ENCODE assay signal across 28 cellular contexts in genomic region chr10:93064874-93065660, GRCh38. TPM values are rescaled to one million over a fixed set of nuclear protein-coding genes. Genes with fewer than 3 reads are reported as not detected.
DNase-seq lines count a peak whose midpoint lies in the region; ATAC-seq, FAIRE-seq and TF ChIP-seq lines count a peak whose summit lies in the region.
"Had no signal": no experiment of that assay in that cellular context is flagged by ENCODE, and none has a peak within 500 bp of the region (broad histone marks: within the 10 kb centered on the region; RNA-seq: fewer than 3 reads in every experiment).

No MANE protein-coding gene starts in this region.

- no peak overlapping the region for H3K14ac ChIP-seq in mesenchymal stem cell (ENCODE audit: low read length in 2 of 2)

- in situ Hi-C loops in HepG2 (cut with HindIII; ENCODE audit: extremely low pct_ligation_motif_present, low pct_unique_long_range_greater_than_20kb), result no loop called here

- TF ChIP-seq CTCF in HepG2 (CRISPR knock-in tag; IDR thresholded peaks at IDR 0.05) (no peak), right lobe of liver (IDR thresholded peaks at IDR 0.05) (no peak), coronary artery (IDR thresholded peaks at IDR 0.05) (no peak), type B pancreatic cell (conservative IDR thresholded peaks at IDR 0.05) (no peak), BE2C (IDR thresholded peaks at IDR 0.05; ENCODE audit: low read depth, low read length) (no peak)

- H3K79me2 ChIP-seq in HepG2 (ENCODE audit: insufficient read depth, low read length), result no peaks in the 10 kb centered on the region

- H2BK5ac ChIP-seq in mesenchymal stem cell (ENCODE audit: low read depth, low read length, poor library complexity, severe bottlenecking), result no peak overlapping the region

- H3K18ac ChIP-seq in mesenchymal stem cell (ENCODE audit: low read depth in 1 of 2, low read length in 2 of 2), result no peak overlapping the region

- POLR2A ChIA-PET in HepG2 (lab: Yijun Ruan, JAX), result no interaction called here

- WGBS in HepG2 (ENCODE audit: low lambda C conversion rate), result 95% methylated on average over 5 of the region's 12 CpGs
- 80% methylated on average over 5 of the region's 12 CpGs for WGBS in right lobe of liver (ENCODE audit: insufficient coverage, low coverage, low lambda C conversion rate, missing lambda C conversion rate)
- WGBS in mesenchymal stem cell, result 52% methylated on average over 10 of the region's 12 CpGs

- H3K4me1 Mint-ChIP-seq in type B pancreatic cell (ENCODE audit: unreplicated experiment), result peaks cover 15% of the 10 kb centered on the region

- DNase-seq in HepG2 (ENCODE audit: low spot score) (no peak), right lobe of liver (no peak), coronary artery (ENCODE audit: low spot score) (no peak), mesenchymal stem cell (no peak), type B pancreatic cell (ENCODE audit: extremely low spot score, unreplicated experiment) (no peak), sciatic nerve (ENCODE audit: low spot score) (no peak), BE2C (no peak), dedifferentiated amniotic fluid mesenchymal stem cell (ENCODE audit: extremely low spot score) (no peak)
- DNase-seq: activated CD4-positive, alpha-beta T cell treated with anti-CD3 and anti-CD28 coated beads for 4 hours; activated CD8-positive, alpha-beta memory T cell treated with anti-CD3 and anti-CD28 coated beads for 24 hours; activated gamma-delta T cell treated with Interleukin-2 at 50 U/mL for 16 hours; activated T-cell treated with anti-CD3 and anti-CD28 coated beads, Interleukin-2, amount 50 U/mL, for 1 hour; DMS79; Kasumi-1; MV-4-11; NCI-H1694 treated with DMSO at 0.1 percent for 48 hours; NCI-H2171 treated with DMSO at 0.1 percent for 48 hours; T-helper 2 cell had no signal

- H3K79me1 ChIP-seq in mesenchymal stem cell (replicated peaks; ENCODE audit: low read length, poor library complexity, severe bottlenecking), result no peaks in the 10 kb centered on the region

- no peak overlapping the region for H3K9ac ChIP-seq in HepG2 (ENCODE audit: insufficient read depth, low read depth, low read length)
- no peak overlapping the region for H3K9ac ChIP-seq in mesenchymal stem cell (ENCODE audit: low read length)

- H3K27me3 Mint-ChIP-seq in type B pancreatic cell, result peaks cover 81% of the 10 kb centered on the region

- TF ChIP-seq POLR2A in HepG2 (IDR thresholded peaks at IDR 0.05; ENCODE audit: insufficient read depth in 1 of 2, low read depth in 2 of 2, low read length in 2 of 2), result no peak
- no peak for TF ChIP-seq POLR2A in right lobe of liver (IDR thresholded peaks at IDR 0.05)

- H3K23ac ChIP-seq in mesenchymal stem cell (ENCODE audit: low read length in 2 of 2), result no peak overlapping the region

- no peaks in the 10 kb centered on the region for H4K20me1 ChIP-seq in HepG2 (ENCODE audit: insufficient read depth, low read length)

- no peaks in the 10 kb centered on the region for H3K4me1 ChIP-seq in HepG2 (ENCODE audit: insufficient read depth, low read length)
- H3K4me1 ChIP-seq in right lobe of liver, result peaks cover 0 to 37% (median 0%) of the 10 kb centered on the region in 4 donors
- H3K4me1 ChIP-seq in mesenchymal stem cell (ENCODE audit: control insufficient read depth, insufficient read depth, low read depth, low read length), result peaks cover 43% of the 10 kb centered on the region
- no peaks in the 10 kb centered on the region for H3K4me1 ChIP-seq in BE2C

- ATAC-seq in HepG2 (no peak), right lobe of liver (no peak), sciatic nerve (no peak)
- ATAC-seq: left lobe of liver had no signal

- peak overlapping the region in 1 of 3 experiments; percentile 52; a peak in 2 of 6 replicates for H3K4me3 ChIP-seq in HepG2 (replicated peaks in 1 of 3; ENCODE audit: insufficient read depth in 1 of 3, low read depth in 2 of 3, low read length in 3 of 3)
- no peak overlapping the region for H3K4me3 ChIP-seq in right lobe of liver
- H3K4me3 ChIP-seq in coronary artery, result peak overlapping the region; percentile 59
- H3K4me3 ChIP-seq in mesenchymal stem cell (ENCODE audit: insufficient read depth in 1 of 2, low read depth in 1 of 2, low read length in 2 of 2), result no peak overlapping the region
- no peak overlapping the region for H3K4me3 ChIP-seq in BE2C (ENCODE audit: low read depth, low read length)
- H3K4me3 ChIP-seq: HAP-1 had no signal

- no peak overlapping the region for H4K91ac ChIP-seq in mesenchymal stem cell (ENCODE audit: low read length)

- H3K9me3 ChIP-seq in HepG2 (ENCODE audit: low read length) (no peaks in the 10 kb centered on the region), right lobe of liver (no peaks in the 10 kb centered on the region), mesenchymal stem cell (ENCODE audit: control insufficient read depth, low read length) (no peaks in the 10 kb centered on the region), BE2C (no peaks in the 10 kb centered on the region)
- H3K9me3 ChIP-seq: HAP-1 had no signal

- H3K4me3 Mint-ChIP-seq in type B pancreatic cell, result peak overlapping the region; percentile 70

- peak overlapping the region; percentile 60 for H3K4me2 ChIP-seq in HepG2 (ENCODE audit: low read depth, low read length)
- no peak overlapping the region for H3K4me2 ChIP-seq in mesenchymal stem cell (ENCODE audit: low read length, poor library complexity, severe bottlenecking)

- H2BK15ac ChIP-seq in mesenchymal stem cell (ENCODE audit: low read depth, poor library complexity, severe bottlenecking), result no peak overlapping the region

- H3K36me3 ChIP-seq in HepG2 (replicated peaks in 1 of 2; ENCODE audit: control insufficient read depth in 1 of 2, insufficient read depth in 2 of 2, low read length in 2 of 2), result no peaks in the 10 kb centered on the region
- H3K36me3 ChIP-seq in right lobe of liver, result no peaks in the 10 kb centered on the region
- H3K36me3 ChIP-seq in mesenchymal stem cell (ENCODE audit: control insufficient read depth in 1 of 2, insufficient read depth in 2 of 2, low read depth in 1 of 2, low read length in 2 of 2), result peaks cover 0 to 3% of the 10 kb centered on the region in 2 experiments
- no peaks in the 10 kb centered on the region for H3K36me3 ChIP-seq in BE2C
- H3K36me3 ChIP-seq: HAP-1 had no signal

- no peak overlapping the region for H3K4ac ChIP-seq in mesenchymal stem cell (ENCODE audit: low read depth in 1 of 2, low read length in 2 of 2)

- TF ChIP-seq EP300 in HepG2 (IDR thresholded peaks at IDR 0.05; ENCODE audit: low read depth in 2 of 2, low read length in 2 of 2) (no peak), HepG2 (CRISPR knock-in tag; IDR thresholded peaks at IDR 0.05; ENCODE audit: borderline replicate concordance) (no peak)

- H3K27ac ChIP-seq in HepG2 (ENCODE audit: extremely low read length, insufficient read depth, low read length) (no peak overlapping the region), right lobe of liver (no peak overlapping the region), coronary artery (no peak overlapping the region), mesenchymal stem cell (ENCODE audit: low read length, poor library complexity, severe bottlenecking) (no peak overlapping the region)
- H3K27ac ChIP-seq: SJSA1 had no signal

- peaks cover 6% of the 10 kb centered on the region for H3K36me3 Mint-ChIP-seq in type B pancreatic cell

- H2BK120ac ChIP-seq in mesenchymal stem cell (ENCODE audit: low read depth, low read length), result no peak overlapping the region

- no peak for TF ChIP-seq RAD21 in HepG2 (CRISPR knock-in tag; IDR thresholded peaks at IDR 0.05)

- intact Hi-C loops in HepG2 (cut with micrococcal nuclease; ENCODE audit: unreplicated experiment), result no loop called here
- intact Hi-C loops in right lobe of liver (cut with DNase I), result no loop called here
- intact Hi-C loops in sciatic nerve (cut with DNase I), result no loop called here

- H3K27ac Mint-ChIP-seq in type B pancreatic cell, result no peak overlapping the region

- H2BK12ac ChIP-seq in mesenchymal stem cell (ENCODE audit: low read length in 2 of 2), result no peak overlapping the region

- H2AK5ac ChIP-seq in mesenchymal stem cell (ENCODE audit: low read length, severe bottlenecking), result no peak overlapping the region

- H3K27me3 ChIP-seq in HepG2 (ENCODE audit: control insufficient read depth in 1 of 2, insufficient read depth in 2 of 2, low read length in 2 of 2) (peaks cover 0 to 11% of the 10 kb centered on the region in 2 experiments; a peak in 2 of 5 replicates), right lobe of liver (peaks cover 0 to 15% of the 10 kb centered on the region in 2 donors), mesenchymal stem cell (ENCODE audit: control insufficient read depth in 1 of 2, insufficient read depth in 1 of 2, low read length in 2 of 2) (peaks cover 97 to 100% of the 10 kb centered on the region in 2 experiments), BE2C (peaks cover 45% of the 10 kb centered on the region)

- no peaks in the 10 kb centered on the region for H3K9me3 Mint-ChIP-seq in type B pancreatic cell

- H2AFZ ChIP-seq in HepG2 (ENCODE audit: low read length) (no peak overlapping the region), mesenchymal stem cell (ENCODE audit: low read depth, low read length) (no peak overlapping the region)

- CTCF ChIA-PET in HepG2 (lab: Yijun Ruan, JAX; ENCODE audit: low intra/inter-chr PET ratio, low total read pairs), result no interaction called here

- peak overlapping the region; percentile 46 for H4K8ac ChIP-seq in mesenchymal stem cell (ENCODE audit: low read length)

- BruUV-seq in HepG2 (replicated peaks; lab: Mats Ljungman, UMichigan), result no TSS peak

- no peak for FAIRE-seq in HepG2 (lab: Jason Lieb, UNC)
- FAIRE-seq: colon, GM18507 had no signal

RNA-seq across cellular contexts. Expression of gene CYP26C1, which starts 4.5 kb away (rescaled TPM):
- 0.02 TPM in 1 of 2 replicates, not detected in the other for total RNA-seq in HepG2 (2016; rRNA removed; fragmentation: Illumina TruSeq; extraction: Trizol)
- not detected in 2 replicates for total RNA-seq in HepG2 (2016; cell fraction: cytosol; rRNA removed; fragmentation: Illumina TruSeq; extraction: Trizol; ENCODE audit: low read depth)
- 0.02 TPM in 1 of 2 replicates, not detected in the other for total RNA-seq in HepG2 (2016; cell fraction: insoluble cytoplasmic fraction; rRNA removed; fragmentation: Illumina TruSeq; extraction: Trizol)
- not detected in 2 replicates for total RNA-seq in HepG2 (2016; cell fraction: membrane; rRNA removed; fragmentation: Illumina TruSeq; extraction: Trizol)
- total RNA-seq in HepG2 (2016; cell fraction: nucleus; rRNA removed; fragmentation: Illumina TruSeq; extraction: Trizol), result 0.12 and 0.19 TPM in 2 replicates
- polyA plus RNA-seq in HepG2 (2011; rRNA removed), result not detected in 2 replicates
- not detected in 2 replicates for polyA plus RNA-seq in HepG2 (2011; cell fraction: cytosol; rRNA removed)
- polyA plus RNA-seq in HepG2 (2011; cell fraction: nucleus; rRNA removed), result 0.35 and 0.42 TPM in 2 replicates
- not detected in 2 replicates for polyA plus RNA-seq in HepG2 (2012)
- polyA plus RNA-seq in HepG2 (2016; cell fraction: cytosol; fragmentation: Illumina TruSeq; extraction: Trizol; ENCODE audit: low read depth), result not detected in 2 replicates
- not detected in 2 replicates for polyA plus RNA-seq in HepG2 (2016; cell fraction: insoluble cytoplasmic fraction; fragmentation: Illumina TruSeq; extraction: Trizol; ENCODE audit: low read depth)
- not detected in 2 replicates for polyA plus RNA-seq in HepG2 (2016; cell fraction: membrane; fragmentation: Illumina TruSeq; extraction: Trizol; ENCODE audit: low read depth)
- polyA plus RNA-seq in HepG2 (2016; cell fraction: nucleus; fragmentation: Illumina TruSeq; extraction: Trizol; ENCODE audit: insufficient read depth, low read depth), result not detected in 2 replicates
- 0.07 and 0.26 TPM in 2 replicates for polyA minus RNA-seq in HepG2 (2011; rRNA and poly(A)+ RNA removed; ENCODE audit: low replicate concordance)
- polyA minus RNA-seq in HepG2 (2011; cell fraction: cytosol; rRNA and poly(A)+ RNA removed), result not detected in 2 replicates
- polyA minus RNA-seq in HepG2 (2011; cell fraction: nucleus; rRNA and poly(A)+ RNA removed), result 0.87 and 1.5 TPM in 2 replicates
- under 1 TPM in 3 of 6 experiments, not detected in 3; 0.07 to 0.12 (median 0.10) TPM for total RNA-seq in right lobe of liver
- not detected for polyA plus RNA-seq in mesenchymal stem cell (2013, experiment 1 of 2)
- 0.01 TPM for polyA plus RNA-seq in mesenchymal stem cell (2013, experiment 2 of 2)
- not detected in 2 replicates for total RNA-seq in type B pancreatic cell (ENCODE audit: low replicate concordance)
- 0.85 TPM for total RNA-seq in sciatic nerve
- not detected for polyA plus RNA-seq in BE2C (2012; ENCODE audit: insufficient read depth, insufficient read length, low read depth)
- total RNA-seq: HT1080, SJSA1, skeletal muscle tissue had no signal
- polyA plus RNA-seq: neural cell had no signal

RNA-seq across cellular contexts. Expression of gene CYP26A1, which starts 8.6 kb away (rescaled TPM):
- total RNA-seq in HepG2 (2016; rRNA removed; fragmentation: Illumina TruSeq; extraction: Trizol) (not detected in 2 replicates), right lobe of liver (10 to 100 TPM in 3 of 6 experiments, under 1 TPM in 1, not detected in 2; 0.95 to 53.1 (median 12.6) TPM), type B pancreatic cell (ENCODE audit: low replicate concordance) (1.1 and 4.2 TPM in 2 replicates), sciatic nerve (not detected)
- not detected in 2 replicates for total RNA-seq in HepG2 (2016; cell fraction: cytosol; rRNA removed; fragmentation: Illumina TruSeq; extraction: Trizol; ENCODE audit: low read depth)
- not detected in 2 replicates for total RNA-seq in HepG2 (2016; cell fraction: insoluble cytoplasmic fraction; rRNA removed; fragmentation: Illumina TruSeq; extraction: Trizol)
- total RNA-seq in HepG2 (2016; cell fraction: membrane; rRNA removed; fragmentation: Illumina TruSeq; extraction: Trizol), result not detected in 2 replicates
- not detected in 2 replicates for total RNA-seq in HepG2 (2016; cell fraction: nucleus; rRNA removed; fragmentation: Illumina TruSeq; extraction: Trizol)
- polyA plus RNA-seq in HepG2 (2011; rRNA removed), result 0.15 and 0.31 TPM in 2 replicates
- polyA plus RNA-seq in HepG2 (2011; cell fraction: cytosol; rRNA removed), result 0.14 and 0.48 TPM in 2 replicates
- 1.4 and 1.6 TPM in 2 replicates for polyA plus RNA-seq in HepG2 (2011; cell fraction: nucleus; rRNA removed)
- polyA plus RNA-seq in HepG2 (2012), result not detected in 2 replicates
- not detected in 2 replicates for polyA plus RNA-seq in HepG2 (2016; cell fraction: cytosol; fragmentation: Illumina TruSeq; extraction: Trizol; ENCODE audit: low read depth)
- not detected in 2 replicates for polyA plus RNA-seq in HepG2 (2016; cell fraction: insoluble cytoplasmic fraction; fragmentation: Illumina TruSeq; extraction: Trizol; ENCODE audit: low read depth)
- not detected in 2 replicates for polyA plus RNA-seq in HepG2 (2016; cell fraction: membrane; fragmentation: Illumina TruSeq; extraction: Trizol; ENCODE audit: low read depth)
- polyA plus RNA-seq in HepG2 (2016; cell fraction: nucleus; fragmentation: Illumina TruSeq; extraction: Trizol; ENCODE audit: insufficient read depth, low read depth), result not detected in 2 replicates
- polyA minus RNA-seq in HepG2 (2011; rRNA and poly(A)+ RNA removed; ENCODE audit: low replicate concordance), result 0.20 TPM in 1 of 2 replicates, not detected in the other
- not detected in 2 replicates for polyA minus RNA-seq in HepG2 (2011; cell fraction: cytosol; rRNA and poly(A)+ RNA removed)
- 0.13 TPM in 1 of 2 replicates, not detected in the other for polyA minus RNA-seq in HepG2 (2011; cell fraction: nucleus; rRNA and poly(A)+ RNA removed)
- not detected for polyA plus RNA-seq in mesenchymal stem cell (2013, experiment 1 of 2)
- polyA plus RNA-seq in mesenchymal stem cell (2013, experiment 2 of 2), result not detected
- not detected for polyA plus RNA-seq in BE2C (2012; ENCODE audit: insufficient read depth, insufficient read length, low read depth)
- total RNA-seq: HT1080, posterior vena cava, ureter had no signal
